Comparison of ENCODE assay signal across 8 cellular contexts in the genomic region with DNA sequence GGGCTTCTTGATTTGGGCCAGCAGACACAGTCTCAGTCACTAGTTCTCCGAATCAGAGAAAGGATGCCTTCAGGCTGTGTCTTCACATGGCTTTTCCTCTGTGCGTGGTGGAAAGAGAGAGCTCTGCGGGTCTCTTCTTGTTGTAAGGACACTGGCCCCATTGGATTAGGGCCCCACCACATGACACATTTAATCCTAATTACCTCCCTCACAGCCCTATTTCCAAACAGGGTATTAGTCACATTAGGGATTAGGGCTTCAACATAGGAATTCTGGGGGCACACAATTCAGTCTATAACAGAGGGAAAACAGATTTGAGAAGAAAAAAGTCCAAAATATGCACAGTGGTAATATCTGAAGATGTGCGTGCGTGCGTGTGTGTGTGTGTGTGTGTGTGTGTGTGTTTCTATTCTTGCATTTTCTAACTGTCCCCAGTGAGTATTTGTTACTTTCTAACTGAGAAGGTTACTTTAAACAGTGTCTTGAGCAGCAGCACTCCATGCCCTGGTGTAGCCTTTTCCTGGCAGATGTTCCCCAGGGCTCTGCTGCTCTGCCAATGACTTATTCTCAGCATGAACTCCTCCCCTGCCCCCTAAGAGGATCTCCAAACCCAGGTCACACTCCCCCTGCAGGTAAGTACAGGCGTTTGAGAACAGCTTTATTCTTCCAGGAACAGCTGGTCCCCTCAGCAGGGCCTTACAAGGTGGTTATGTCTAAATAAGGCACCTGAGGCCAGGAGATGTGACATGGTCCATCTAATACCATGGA.
DNase-seq lines count a peak whose midpoint lies in the region; ATAC-seq and TF ChIP-seq lines count a peak whose summit lies in the region.

No MANE protein-coding gene starts in this region.

- H3F3A ChIP-seq in MM.1S (ENCODE audit: insufficient read depth, low read length), result peaks cover 61% of the 10 kb centered on the region

- no peaks in the 10 kb centered on the region for H3K9me3 ChIP-seq in MM.1S (replicated peaks; ENCODE audit: insufficient read depth, low read length)
- peaks cover 0 to 7% (median 0%) of the 10 kb centered on the region in 12 donors for H3K9me3 ChIP-seq in heart left ventricle
- H3K9me3 ChIP-seq in left lung, result no peaks in the 10 kb centered on the region

- peak; percentile 20 for DNase-seq in DMS53 treated with DMSO at 0.1 percent for 48 hours (lab: John Stamatoyannopoulos, UW; ENCODE audit: unreplicated experiment)
- peak; percentile 94 for DNase-seq in MM.1S
- peak; percentile 22 for DNase-seq in activated T-cell treated with anti-CD3 and anti-CD28 coated beads for 1 hour (ENCODE audit: low read depth)
- DNase-seq in heart left ventricle, result peak in 2 of 5 donors; percentile 34 to 55
- peak; percentile 23 for DNase-seq in stimulated activated CD4-positive, alpha-beta T cell treated with anti-CD3 and anti-CD28 coated beads, Interleukin-4, amount 100 ng/mL, for 48 hours (ENCODE audit: low read depth in 2 of 2)
- no peak for DNase-seq in left lung
- DNase-seq in posterior cingulate gyrus, result no peak

- H3K4me3 ChIP-seq in MM.1S (ENCODE audit: low read length) (peak overlapping the region; percentile 29), heart left ventricle (no peak overlapping the region), left lung (no peak overlapping the region)

- H2AFZ ChIP-seq in MM.1S (ENCODE audit: low read length), result no peak overlapping the region

- TF ChIP-seq CTCF in MM.1S (IDR thresholded peaks at IDR 0.05; ENCODE audit: low read length), result peak; percentile 86
- TF ChIP-seq CTCF in heart left ventricle (IDR thresholded peaks at IDR 0.05), result peak in 8 of 12 donors; percentile 9 to 45 (median 21)
- TF ChIP-seq CTCF in left lung (IDR thresholded peaks at IDR 0.05), result no peak

- no peaks in the 10 kb centered on the region for H3K27me3 ChIP-seq in MM.1S (replicated peaks; ENCODE audit: insufficient read depth, low read length)
- no peaks in the 10 kb centered on the region for H3K27me3 ChIP-seq in heart left ventricle
- no peaks in the 10 kb centered on the region for H3K27me3 ChIP-seq in left lung

- peaks cover 81% of the 10 kb centered on the region for H3K79me2 ChIP-seq in MM.1S (ENCODE audit: low read length)

- no peaks in the 10 kb centered on the region for H4K20me1 ChIP-seq in MM.1S (ENCODE audit: insufficient read depth, low read length)

- H3K27ac ChIP-seq in MM.1S (ENCODE audit: low read length) (peak overlapping the region; percentile 94), heart left ventricle (no peak overlapping the region), left lung (no peak overlapping the region)

- peak; percentile 25 for ATAC-seq in GM21367 (IDR thresholded peaks at IDR 0.05; ENCODE audit: unreplicated experiment)
- peak in 3 of 4 donors; percentile 62 to 84 (median 66) for ATAC-seq in heart left ventricle
- no peak for ATAC-seq in left lung

- WGBS in heart left ventricle, 4 donors, result 64 to 83% (median 70%) methylated on average over 7 of the region's 7 CpGs

- TF ChIP-seq POLR2A in heart left ventricle (IDR thresholded peaks at IDR 0.05), result no peak

- peak overlapping the region; percentile 71 for H3K4me2 ChIP-seq in MM.1S (ENCODE audit: low read depth, low read length)

- H3K4me1 ChIP-seq in MM.1S (ENCODE audit: low read length) (peaks cover 74% of the 10 kb centered on the region), heart left ventricle (peaks cover 0 to 36% (median 14%) of the 10 kb centered on the region in 12 donors), left lung (peaks cover 9 to 16% of the 10 kb centered on the region in 2 donors)

- peak overlapping the region; percentile 80 for H3K9ac ChIP-seq in MM.1S (ENCODE audit: low read length)

- H3K36me3 ChIP-seq in MM.1S (replicated peaks; ENCODE audit: insufficient read depth, low read length) (peaks cover 10% of the 10 kb centered on the region), heart left ventricle (peaks cover 0 to 61% (median 18%) of the 10 kb centered on the region in 9 donors), left lung (peaks cover 0 to 9% of the 10 kb centered on the region in 2 donors)

- intact Hi-C loops in heart left ventricle (cut with DNase I), result loop anchor here in 3 of 10 donors (2.0 to 10.0 kb wide), 3 partner anchors 132 to 212 kb away; partner anchors contain the start of gene ST6GAL1 (in 2 of the 3)
- intact Hi-C loops in left lung (cut with DNase I), result no loop called here
- intact Hi-C loops in posterior cingulate gyrus (cut with DNase I), result no loop called here

- no peaks in the 10 kb centered on the region for H3K9me2 ChIP-seq in MM.1S (replicated peaks; ENCODE audit: insufficient read depth, low read length)

Comparison
In these comparisons a context has a peak if more than half of its experiments do, and no peak if none do; other contexts are left out.
1. DNase-seq: peak in DMS53 treated with DMSO at 0.1 percent for 48 hours (single experiment), MM.1S (single experiment), activated T-cell treated with anti-CD3 and anti-CD28 coated beads for 1 hour (single experiment) and stimulated activated CD4-positive, alpha-beta T cell treated with anti-CD3 and anti-CD28 coated beads, Interleukin-4, amount 100 ng/mL, for 48 hours (2 of 2); none in left lung (0 of 2) and posterior cingulate gyrus (0 of 10).
2. CTCF ChIP-seq: peak in MM.1S (single experiment) and heart left ventricle (8 of 12); none in left lung (0 of 2).